In genomic region chr4:9762823-9763475, GRCh38 we compare ENCODE assay signal across 8 cellular contexts. TPM values are rescaled to one million over a fixed set of nuclear protein-coding genes. Genes with fewer than 3 reads are reported as not detected.
DNase-seq lines count a peak whose midpoint lies in the region; ATAC-seq, FAIRE-seq and TF ChIP-seq lines count a peak whose summit lies in the region.

No MANE protein-coding gene starts in this region.

- H3K9me3 ChIP-seq in HCT116 (ENCODE audit: control insufficient read depth in 1 of 2, insufficient read depth in 1 of 2, low read depth in 1 of 2, low read length in 2 of 2) (no peaks in the 10 kb centered on the region), small intestine (ENCODE audit: control insufficient read depth, low read depth) (no peaks in the 10 kb centered on the region)

- peak; percentile 72 for ATAC-seq in HCT116
- no peak for ATAC-seq in HG03280 (IDR thresholded peaks at IDR 0.05; ENCODE audit: unreplicated experiment)

- H3K27ac ChIP-seq in HCT116 (ENCODE audit: low read depth, low read length) (no peak overlapping the region), small intestine (ENCODE audit: low read depth in 1 of 2, low read length in 1 of 2) (no peak overlapping the region)

- 32 to 36% (median 34%) methylated on average over 11 of the region's 11 CpGs for WGBS in small intestine, 3 donors

- CTCF ChIA-PET in HCT116 (lab: Charles Lee): interaction anchor here (1.3 to 3.3 kb wide), 2 partner anchors 252 to 258 kb away, joined by 3 to 59 read pairs; partner anchors contain the start of gene SLC2A9

- H3K36me3 ChIP-seq in HCT116 (ENCODE audit: control insufficient read depth in 1 of 2, insufficient read depth in 2 of 2, low read length in 2 of 2) (no peaks in the 10 kb centered on the region), small intestine (ENCODE audit: control insufficient read depth in 2 of 2, insufficient read depth in 2 of 2, low read length in 2 of 2) (no peaks in the 10 kb centered on the region)

- H3K4me3 ChIP-seq in HCT116 (replicated peaks in 1 of 2; ENCODE audit: low read depth in 1 of 2, low read length in 2 of 2) (no peak overlapping the region), small intestine (ENCODE audit: low read depth in 1 of 2, low read length in 2 of 2) (no peak overlapping the region)

- TF ChIP-seq RAD21 in HCT116 (IDR thresholded peaks at IDR 0.05; ENCODE audit: low read depth): peak; percentile 91

- no peaks in the 10 kb centered on the region for H3K79me2 ChIP-seq in HCT116 (ENCODE audit: insufficient read depth, low read length)

- peak; percentile 66 to 89 (median 75) for TF ChIP-seq CTCF in HCT116 (IDR thresholded peaks at IDR 0.05 in 2 of 3, conservative IDR thresholded peaks at IDR 0.05 in 1 of 3; ENCODE audit: borderline replicate concordance in 1 of 3, insufficient read depth in 1 of 3, low read depth in 2 of 3, low read length in 2 of 3)

- peak; percentile 53 for DNase-seq in D341Med (ENCODE audit: low spot score)
- DNase-seq in HCT116 (ENCODE audit: low read depth, low spot score): peak; percentile 70
- peak; percentile 59 for DNase-seq in NCI-H510A treated with DMSO at 0.1 percent for 48 hours (lab: John Stamatoyannopoulos, UW)
- DNase-seq in amniotic epithelial cell (ENCODE audit: low read depth): peak; percentile 5
- peak; percentile 56 for DNase-seq in iPS DF 19.7 (ENCODE audit: low read depth, low spot score)
- peak; percentile 81 for DNase-seq in small intestine
- DNase-seq in mesenteric fat pad (ENCODE audit: low spot score): no peak

- H3K9ac ChIP-seq in HCT116 (ENCODE audit: low read length): no peak overlapping the region

- RAD21 ChIA-PET in HCT116 (lab: Charles Lee; ENCODE audit: low non-redundant PET in 1 of 2, low total read pairs in 2 of 2, uncharacterized antibody in 2 of 2, unreplicated experiment in 2 of 2): interaction anchor here (0.9 to 1.7 kb wide), 3 partner anchors 244 to 253 kb away, joined by 3 to 4 read pairs (median 3); no protein-coding TSS in a partner anchor

- no peaks in the 10 kb centered on the region for H4K20me1 ChIP-seq in HCT116 (ENCODE audit: insufficient read depth)

- H3K4me1 ChIP-seq in HCT116 (ENCODE audit: control insufficient read depth in 1 of 2, insufficient read depth in 2 of 2, low read length in 2 of 2): no peaks in the 10 kb centered on the region
- no peaks in the 10 kb centered on the region for H3K4me1 ChIP-seq in small intestine (ENCODE audit: control insufficient read depth in 2 of 2, insufficient read depth in 1 of 2, low read depth in 1 of 2, low read length in 1 of 2)

- no peak overlapping the region for H3K4me2 ChIP-seq in HCT116 (ENCODE audit: low read length)

- FAIRE-seq in small intestine (lab: Jason Lieb, UNC): no peak

- H3K27me3 ChIP-seq in HCT116 (ENCODE audit: insufficient read depth, low read length): 0 out of 2 replicates have a peak, but pooled peaks cover 3% of the 10 kb centered on the region
- H3K27me3 ChIP-seq in small intestine (ENCODE audit: control insufficient read depth in 2 of 2, insufficient read depth in 2 of 2, low read length in 2 of 2): peaks cover 0 to 2% of the 10 kb centered on the region in 2 donors

- POLR2A ChIA-PET in HCT116 (lab: Charles Lee): no interaction called here

- no peaks in the 10 kb centered on the region for H3K9me2 ChIP-seq in HCT116 (ENCODE audit: insufficient read depth)

- intact Hi-C loops in HCT116 (cut with micrococcal nuclease): loop anchor here (1.0 to 10.0 kb wide), 4 partner anchors 61 to 782 kb away; no protein-coding TSS in a partner anchor

- H2AFZ ChIP-seq in HCT116 (ENCODE audit: low read depth, low read length, poor library complexity, severe bottlenecking): peak overlapping the region; percentile 76

- TF ChIP-seq POLR2A in HCT116 (IDR thresholded peaks at IDR 0.05; ENCODE audit: borderline replicate concordance, extremely low read depth, insufficient read depth, insufficient read length): no peak

- BruUV-seq in HCT116 (replicated peaks; lab: Mats Ljungman, UMichigan): no TSS peak

TF ChIP-seq in HCT116, 20 proteins besides CTCF, POLR2A, EP300 and RAD21:
- TF ChIP-seq REST (IDR thresholded peaks at IDR 0.05; ENCODE audit: low read depth) (no peak), FOSL1 (IDR thresholded peaks at IDR 0.05; ENCODE audit: low read depth) (no peak), CEBPB (IDR thresholded peaks at IDR 0.05; ENCODE audit: low read depth) (no peak), TCF7L2 (IDR thresholded peaks at IDR 0.05; ENCODE audit: borderline replicate concordance, extremely low read depth, insufficient read depth, insufficient read length) (no peak), YY1 (IDR thresholded peaks at IDR 0.05; ENCODE audit: extremely low read depth, insufficient replicate concordance, low read depth, low read length) (no peak), SP1 (IDR thresholded peaks at IDR 0.05; ENCODE audit: low read depth) (no peak), ZFX (IDR thresholded peaks at IDR 0.05) (no peak), SIN3A (IDR thresholded peaks at IDR 0.05; ENCODE audit: low read depth) (no peak), ELF1 (IDR thresholded peaks at IDR 0.05; ENCODE audit: borderline replicate concordance, low read depth) (no peak), POLR2AphosphoS5 (IDR thresholded peaks at IDR 0.05; ENCODE audit: low read depth, low read length) (no peak), ATF3 (IDR thresholded peaks at IDR 0.05) (no peak)
- TF ChIP-seq, protein P1, sequence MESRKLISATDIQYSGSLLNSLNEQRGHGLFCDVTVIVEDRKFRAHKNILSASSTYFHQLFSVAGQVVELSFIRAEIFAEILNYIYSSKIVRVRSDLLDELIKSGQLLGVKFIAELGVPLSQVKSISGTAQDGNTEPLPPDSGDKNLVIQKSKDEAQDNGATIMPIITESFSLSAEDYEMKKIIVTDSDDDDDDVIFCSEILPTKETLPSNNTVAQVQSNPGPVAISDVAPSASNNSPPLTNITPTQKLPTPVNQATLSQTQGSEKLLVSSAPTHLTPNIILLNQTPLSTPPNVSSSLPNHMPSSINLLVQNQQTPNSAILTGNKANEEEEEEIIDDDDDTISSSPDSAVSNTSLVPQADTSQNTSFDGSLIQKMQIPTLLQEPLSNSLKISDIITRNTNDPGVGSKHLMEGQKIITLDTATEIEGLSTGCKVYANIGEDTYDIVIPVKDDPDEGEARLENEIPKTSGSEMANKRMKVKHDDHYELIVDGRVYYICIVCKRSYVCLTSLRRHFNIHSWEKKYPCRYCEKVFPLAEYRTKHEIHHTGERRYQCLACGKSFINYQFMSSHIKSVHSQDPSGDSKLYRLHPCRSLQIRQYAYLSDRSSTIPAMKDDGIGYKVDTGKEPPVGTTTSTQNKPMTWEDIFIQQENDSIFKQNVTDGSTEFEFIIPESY (IDR thresholded peaks at IDR 0.05; ENCODE audit: extremely low read depth, insufficient replicate concordance, low read length): no peak

RNA-seq across cellular contexts. Expression of gene DRD5, which starts 18.5 kb away (rescaled TPM):
- not detected for total RNA-seq in HCT116 (2021; ENCODE audit: unreplicated experiment)
- polyA plus RNA-seq in HCT116 (2012): 0.03 TPM in 1 of 2 replicates, not detected in the other
- polyA plus RNA-seq in small intestine: under 1 TPM in 1 of 3 donors, not detected in 2; 0.19 TPM
- not detected for total RNA-seq in mesenteric fat pad
